In genomic region chr21:32756096-32756495, GRCh38 we compare ENCODE assay signal across 23 cellular contexts.
"Had no signal": no experiment of that assay in that cellular context is flagged by ENCODE, and none has a peak within 500 bp of the region (broad histone marks: within the 10 kb centered on the region; RNA-seq: fewer than 3 reads in every experiment).

No MANE protein-coding gene starts in this region.

- H3K27ac Mint-ChIP-seq: effector memory CD8-positive, alpha-beta T cell; memory B cell; natural killer cell treated with Interleukin-12 subunit alpha and Interleukin-12 subunit beta and Interleukin-15 and Interleukin-18, amount 100 ng/mL, for 72 hours; stimulated activated naive B cell treated with anti-CD40 and anti-IgM and Interleukin-4, amounts not matched to agents 10 μg/mL and 1 μg/mL and 100 μg/mL, for 72 hours; stimulated activated naive CD8-positive, alpha-beta T cell treated with anti-CD3 and anti-CD28 coated beads, Interleukin-15, Interleukin-2, amounts not matched to agents 100 ng/mL and 50 ng/mL, for 24 hours had no signal

- DNase-seq: cortex of kidney; effector memory CD8-positive, alpha-beta T cell; erythroblast; esophagus squamous epithelium; foreskin melanocyte; hypothalamus; immature natural killer cell; islet precursor cell; kidney glomerular epithelial cell; left colon; mucosa of descending colon; naive B cell; pancreas; right lobe of liver; small intestine; stimulated activated CD4-positive, alpha-beta T cell treated with anti-CD3 and anti-CD28 coated beads, Interleukin-15, amount 100 ng/mL, for 24 hours; stimulated activated CD4-positive, alpha-beta T cell treated with anti-CD3 and anti-CD28 coated beads, Interleukin-2, amount 100 ng/mL, for 48 hours; stimulated activated naive B cell treated with anti-CD40 and anti-IgM and Interleukin-4, amounts not matched to agents 10 μg/mL and 1 μg/mL and 100 μg/mL, for 72 hours; transverse colon had no signal

- H3K4me1 Mint-ChIP-seq: immature natural killer cell had no signal

- H3K4me3 Mint-ChIP-seq: effector memory CD8-positive, alpha-beta T cell; immature natural killer cell; memory B cell; naive B cell; natural killer cell treated with Interleukin-12 subunit alpha and Interleukin-12 subunit beta and Interleukin-15 and Interleukin-18, amount 100 ng/mL, for 72 hours; neural crest cell; stimulated activated naive B cell treated with anti-CD40 and anti-IgM and Interleukin-4, amounts not matched to agents 10 μg/mL and 1 μg/mL and 100 μg/mL, for 72 hours; stimulated activated naive CD8-positive, alpha-beta T cell treated with anti-CD3 and anti-CD28 coated beads, Interleukin-15, Interleukin-2, amounts not matched to agents 100 ng/mL and 50 ng/mL, for 24 hours had no signal

- H3K9me3 Mint-ChIP-seq: effector memory CD8-positive, alpha-beta T cell; immature natural killer cell; memory B cell; naive B cell; natural killer cell treated with Interleukin-12 subunit alpha and Interleukin-12 subunit beta and Interleukin-15 and Interleukin-18, amount 100 ng/mL, for 72 hours; neural crest cell; stimulated activated naive B cell treated with anti-CD40 and anti-IgM and Interleukin-4, amounts not matched to agents 10 μg/mL and 1 μg/mL and 100 μg/mL, for 72 hours; stimulated activated naive CD8-positive, alpha-beta T cell treated with anti-CD3 and anti-CD28 coated beads, Interleukin-15, Interleukin-2, amounts not matched to agents 100 ng/mL and 50 ng/mL, for 24 hours had no signal

- H3K27me3 Mint-ChIP-seq: effector memory CD8-positive, alpha-beta T cell; memory B cell; naive B cell; natural killer cell treated with Interleukin-12 subunit alpha and Interleukin-12 subunit beta and Interleukin-15 and Interleukin-18, amount 100 ng/mL, for 72 hours; stimulated activated naive B cell treated with anti-CD40 and anti-IgM and Interleukin-4, amounts not matched to agents 10 μg/mL and 1 μg/mL and 100 μg/mL, for 72 hours; stimulated activated naive CD8-positive, alpha-beta T cell treated with anti-CD3 and anti-CD28 coated beads, Interleukin-15, Interleukin-2, amounts not matched to agents 100 ng/mL and 50 ng/mL, for 24 hours had no signal

- ATAC-seq: effector memory CD8-positive, alpha-beta T cell; left colon; mucosa of descending colon; natural killer cell treated with Interleukin-12 subunit alpha and Interleukin-12 subunit beta and Interleukin-15 and Interleukin-18, amount 100 ng/mL, for 72 hours; pancreas; right lobe of liver; stimulated activated naive B cell treated with anti-CD40 and anti-IgM and Interleukin-4, amounts not matched to agents 10 μg/mL and 1 μg/mL and 100 μg/mL, for 72 hours had no signal
